Comparison of ENCODE assay signal across 2 cellular contexts in genomic region chr19:1754651-1755466, GRCh38.
TF ChIP-seq lines count a peak whose summit lies in the region.

No MANE protein-coding gene starts in this region.

TF ChIP-seq in HCT116, 20 proteins besides CTCF, POLR2A, EP300 and RAD21:
- peak; percentile 39 for TF ChIP-seq TCF7L2 (IDR thresholded peaks at IDR 0.05; ENCODE audit: borderline replicate concordance, extremely low read depth, insufficient read depth, insufficient read length)
- no peak for TF ChIP-seq SRF (IDR thresholded peaks at IDR 0.05; ENCODE audit: low read depth)
- TF ChIP-seq YY1 (IDR thresholded peaks at IDR 0.05; ENCODE audit: extremely low read depth, insufficient replicate concordance, low read depth, low read length), result no peak
- TF ChIP-seq JUND (IDR thresholded peaks at IDR 0.05), result no peak
- no peak for TF ChIP-seq ELF1 (IDR thresholded peaks at IDR 0.05; ENCODE audit: borderline replicate concordance, low read depth)
- no peak for TF ChIP-seq CEBPB (IDR thresholded peaks at IDR 0.05; ENCODE audit: low read depth)
- no peak for TF ChIP-seq REST (IDR thresholded peaks at IDR 0.05; ENCODE audit: low read depth)
- TF ChIP-seq ZBTB33 (IDR thresholded peaks at IDR 0.05; ENCODE audit: extremely low read depth, insufficient replicate concordance, low read length), result no peak
TF ChIP-seq in HCT116: peak in this region for 1.

TF ChIP-seq in HepG2, 621 proteins besides CTCF, POLR2A, EP300 and RAD21 (continues in another document):
- TF ChIP-seq ZBTB14 (CRISPR knock-in tag; IDR thresholded peaks at IDR 0.05), result peak; percentile 46; the same call in 1 of the 2 replicates
- peak; percentile 85 for TF ChIP-seq ONECUT2 (CRISPR knock-in tag; IDR thresholded peaks at IDR 0.05)
- no peak for TF ChIP-seq FLYWCH1 (CRISPR knock-in tag; IDR thresholded peaks at IDR 0.05)
- TF ChIP-seq NFKBIZ (CRISPR knock-in tag; IDR thresholded peaks at IDR 0.05), result no peak
- TF ChIP-seq ZNF768 (CRISPR knock-in tag; IDR thresholded peaks at IDR 0.05), result peak; percentile 94
- peak; percentile 57; the same call in 1 of the 2 replicates for TF ChIP-seq TCF7 (IDR thresholded peaks at IDR 0.05; ENCODE audit: low read depth)
- TF ChIP-seq DR1 (CRISPR knock-in tag; IDR thresholded peaks at IDR 0.05), result no peak
- 0 out of 2 replicates have a peak, but pooled peaks have one; percentile 28 for TF ChIP-seq NR2F2 (IDR thresholded peaks at IDR 0.05; ENCODE audit: borderline replicate concordance, low read depth)
- peak; percentile 48; the same call in 1 of the 2 replicates for TF ChIP-seq ZBTB7B (CRISPR knock-in tag; IDR thresholded peaks at IDR 0.05)
- TF ChIP-seq ZSCAN25 (CRISPR knock-in tag; IDR thresholded peaks at IDR 0.05), result peak; percentile 70; the same call in 1 of the 2 replicates
- TF ChIP-seq PHF8 (CRISPR knock-in tag; IDR thresholded peaks at IDR 0.05), result no peak
- no peak for TF ChIP-seq MAZ (IDR thresholded peaks at IDR 0.05; ENCODE audit: borderline replicate concordance, low read depth, low read length)
- 0 out of 2 replicates have a peak, but pooled peaks have one; percentile 76 for TF ChIP-seq MAZ (CRISPR knock-in tag; IDR thresholded peaks at IDR 0.05; ENCODE audit: low read depth)
- no peak for TF ChIP-seq MED13 (CRISPR knock-in tag; IDR thresholded peaks at IDR 0.05)
- TF ChIP-seq NR2F6 (IDR thresholded peaks at IDR 0.05), result no peak
- peak; percentile 23; the same call in 1 of the 2 replicates for TF ChIP-seq NR2F6 (CRISPR knock-in tag; IDR thresholded peaks at IDR 0.05)
- TF ChIP-seq TFDP2 (CRISPR knock-in tag; IDR thresholded peaks at IDR 0.05), result peak; percentile 26; the same call in 1 of the 2 replicates
- 0 out of 2 replicates have a peak, but pooled peaks have one; percentile 30 for TF ChIP-seq ZMYM4 (CRISPR knock-in tag; IDR thresholded peaks at IDR 0.05)
- TF ChIP-seq ZNF687 (CRISPR knock-in tag; IDR thresholded peaks at IDR 0.05), result peak; percentile 53; the same call in 1 of the 2 replicates
- TF ChIP-seq ZNF800 (CRISPR knock-in tag; IDR thresholded peaks at IDR 0.05), result peak; percentile 88; the same call in 1 of the 2 replicates
- 0 out of 2 replicates have a peak, but pooled peaks have one; percentile 33 for TF ChIP-seq ZNF543 (CRISPR knock-in tag; IDR thresholded peaks at IDR 0.05)
- TF ChIP-seq SOX6 (IDR thresholded peaks at IDR 0.05), result no peak
- 0 out of 2 replicates have a peak, but pooled peaks have one; percentile 24 for TF ChIP-seq SOX6 (CRISPR knock-in tag; IDR thresholded peaks at IDR 0.05)
- TF ChIP-seq CSRNP2 (CRISPR knock-in tag; conservative IDR thresholded peaks at IDR 0.05; ENCODE audit: low read depth), result 0 out of 2 replicates have a peak, but pooled peaks have one; percentile 38
- no peak for TF ChIP-seq SNAPC2 (CRISPR knock-in tag; IDR thresholded peaks at IDR 0.05)
- no peak for TF ChIP-seq IRX3 (CRISPR knock-in tag; IDR thresholded peaks at IDR 0.05; ENCODE audit: borderline replicate concordance, low read depth)
- no peak for TF ChIP-seq PRDM4 (CRISPR knock-in tag; IDR thresholded peaks at IDR 0.05; ENCODE audit: borderline replicate concordance)
- TF ChIP-seq PATZ1 (CRISPR knock-in tag; IDR thresholded peaks at IDR 0.05), result 0 out of 2 replicates have a peak, but pooled peaks have one; percentile 30
- TF ChIP-seq ZHX2 (IDR thresholded peaks at IDR 0.05; ENCODE audit: low read depth), result no peak
- TF ChIP-seq ZHX2 (CRISPR knock-in tag; IDR thresholded peaks at IDR 0.05; ENCODE audit: borderline replicate concordance), result no peak
- peak; percentile 49; the same call in 1 of the 2 replicates for TF ChIP-seq HNF4G (IDR thresholded peaks at IDR 0.05; ENCODE audit: borderline replicate concordance, low read depth, low read length)
- no peak for TF ChIP-seq HNF4G (CRISPR knock-in tag; IDR thresholded peaks at IDR 0.05; ENCODE audit: borderline replicate concordance, low read depth)
- peak; percentile 53 for TF ChIP-seq PHF21A (CRISPR knock-in tag; IDR thresholded peaks at IDR 0.05)
- 0 out of 2 replicates have a peak, but pooled peaks have one; percentile 69 for TF ChIP-seq EZH2 (conservative IDR thresholded peaks at IDR 0.05; ENCODE audit: low read depth, low read length)
